Comparison of ENCODE assay signal across 16 cellular contexts in genomic region chr20:4719190-4719589, GRCh38. TPM values are rescaled to one million over a fixed set of nuclear protein-coding genes. Genes with fewer than 3 reads are reported as not detected.
"Had no signal": no experiment of that assay in that cellular context is flagged by ENCODE, and none has a peak within 500 bp of the region (broad histone marks: within the 10 kb centered on the region; RNA-seq: fewer than 3 reads in every experiment).

No MANE protein-coding gene starts in this region.

- H3K27ac Mint-ChIP-seq: activated CD4-positive, alpha-beta T cell treated with anti-CD3 and anti-CD28 coated beads, Interleukin-2, amount 10 ng/mL, durations not matched to agents 7 days and 5 days; activated naive CD4-positive, alpha-beta T cell treated with anti-CD3 and anti-CD28 coated beads, Interleukin-2, amount 10 ng/mL, durations not matched to agents 7 days and 5 days; activated T-helper 2 cell treated with anti-CD3 and anti-CD28 coated beads, Interferon-gamma antibody, Interleukin-2, Interleukin-4, amounts not matched to agents 10 μg/mL and 5 μg/mL and 100 μg/mL, durations not matched to agents 14 hours and 24 hours and 36 hours had no signal

- H3K4me3 Mint-ChIP-seq: activated CD4-positive, alpha-beta T cell treated with anti-CD3 and anti-CD28 coated beads, Interleukin-2, amount 10 ng/mL, durations not matched to agents 7 days and 5 days; activated naive CD4-positive, alpha-beta T cell treated with anti-CD3 and anti-CD28 coated beads, Interleukin-2, amount 10 ng/mL, durations not matched to agents 7 days and 5 days; T-helper 17 cell; WTC11 had no signal

- DNase-seq: activated CD4-positive, alpha-beta T cell treated with anti-CD3 and anti-CD28 coated beads, Interleukin-2, amount 10 ng/mL, durations not matched to agents 7 days and 5 days; activated CD8-positive, alpha-beta memory T cell treated with anti-CD3 and anti-CD28 coated beads for 24 hours; activated naive CD4-positive, alpha-beta T cell treated with anti-CD3 and anti-CD28 coated beads, Interleukin-2, amount 10 ng/mL, durations not matched to agents 7 days and 5 days; body of pancreas; cerebellar nuclear complex; esophagus squamous epithelium; foreskin fibroblast; left lung; mesendoderm; stimulated activated CD4-positive, alpha-beta T cell treated with anti-CD3 and anti-CD28 coated beads, Interleukin-2, amount 100 ng/mL, for 48 hours; stomach; T-helper 17 cell; tibial artery had no signal

- H3K27me3 ChIP-seq: body of pancreas, left lung had no signal

- H3K4me3 ChIP-seq: body of pancreas, esophagus squamous epithelium, left lung, stomach, tibial artery had no signal

- H3K9me3 Mint-ChIP-seq: activated CD4-positive, alpha-beta T cell treated with anti-CD3 and anti-CD28 coated beads, Interleukin-2, amount 10 ng/mL, durations not matched to agents 7 days and 5 days; activated naive CD4-positive, alpha-beta T cell treated with anti-CD3 and anti-CD28 coated beads, Interleukin-2, amount 10 ng/mL, durations not matched to agents 7 days and 5 days; activated T-helper 2 cell treated with anti-CD3 and anti-CD28 coated beads, Interferon-gamma antibody, Interleukin-2, Interleukin-4, amounts not matched to agents 10 μg/mL and 5 μg/mL and 100 μg/mL, durations not matched to agents 14 hours and 24 hours and 36 hours had no signal

- H3K27ac ChIP-seq: tibial artery had no signal

- H3K36me3 ChIP-seq: esophagus squamous epithelium, left lung, stomach, tibial artery had no signal

- H3K36me3 Mint-ChIP-seq: activated naive CD4-positive, alpha-beta T cell treated with anti-CD3 and anti-CD28 coated beads, Interleukin-2, amount 10 ng/mL, durations not matched to agents 7 days and 5 days had no signal

- H3K9me3 ChIP-seq: body of pancreas, esophagus squamous epithelium, left lung, stomach, tibial artery had no signal

RNA-seq across cellular contexts. Expression of gene PRND, which starts 2.5 kb away (rescaled TPM):
- total RNA-seq: activated CD4-positive, alpha-beta T cell treated with anti-CD3 and anti-CD28 coated beads, Interleukin-2, amount 10 ng/mL, durations not matched to agents 7 days and 5 days; activated T-helper 2 cell treated with anti-CD3 and anti-CD28 coated beads, Interferon-gamma antibody, Interleukin-2, Interleukin-4, amounts not matched to agents 10 μg/mL and 5 μg/mL and 100 μg/mL, durations not matched to agents 14 hours and 24 hours and 36 hours; body of pancreas; esophagus squamous epithelium; left lung; osteoblast; T-helper 17 cell had no signal
